Comparison of ENCODE assay signal across 18 cellular contexts in genomic region chr16:20114356-20114755, GRCh38. TPM values are rescaled to one million over a fixed set of nuclear protein-coding genes. Genes with fewer than 3 reads are reported as not detected.
DNase-seq lines count a peak whose midpoint lies in the region; ATAC-seq lines count a peak whose summit lies in the region.
"Had no signal": no experiment of that assay in that cellular context is flagged by ENCODE, and none has a peak within 500 bp of the region (broad histone marks: within the 10 kb centered on the region; RNA-seq: fewer than 3 reads in every experiment).

No MANE protein-coding gene starts in this region.

- no peak for ATAC-seq in HG03457 (IDR thresholded peaks at IDR 0.05; ENCODE audit: unreplicated experiment)
- ATAC-seq in GM19463 (IDR thresholded peaks at IDR 0.05; ENCODE audit: unreplicated experiment), result no peak
- no peak for ATAC-seq in GM18909 (IDR thresholded peaks at IDR 0.05; ENCODE audit: poor library complexity, unreplicated experiment)
- ATAC-seq: gastrocnemius medialis; stimulated activated naive CD8-positive, alpha-beta T cell treated with anti-CD3 and anti-CD28 coated beads, Interleukin-15, Interleukin-2, amounts not matched to agents 100 U/mL and 50 U/mL, for 24 hours had no signal

- in situ Hi-C loops in G401 (cut with HindIII; ENCODE audit: low sequenced_read_pairs), result no loop called here
- in situ Hi-C loops in T47D (cut with HindIII; ENCODE audit: low pct_unique_long_range_greater_than_20kb, low sequenced_read_pairs), result no loop called here

- DNase-seq in G401 (ENCODE audit: low spot score) (peak; percentile 28), NCI-H2196 (lab: John Stamatoyannopoulos, UW; ENCODE audit: unreplicated experiment) (peak; percentile 68), T47D (ENCODE audit: low read depth in 1 of 2, low spot score in 1 of 2) (peak; percentile 15 to 16), pons (ENCODE audit: low spot score) (peak; percentile 18), globus pallidus (ENCODE audit: low spot score) (no peak)
- DNase-seq: activated CD4-positive, alpha-beta T cell treated with anti-CD3 and anti-CD28 coated beads, Interleukin-2, amount 50 U/mL, for 1 hour; effector CD4-positive, alpha-beta T cell; gastrocnemius medialis; immature natural killer cell; KBM-7; NCI-H2081; stimulated activated CD4-positive, alpha-beta T cell treated with anti-CD3 and anti-CD28 coated beads, Interleukin-4, amount 100 ng/mL, for 4 hours; stimulated activated naive CD8-positive, alpha-beta T cell treated with anti-CD3 and anti-CD28 coated beads, Interleukin-15, Interleukin-2, amounts not matched to agents 100 U/mL and 50 U/mL, for 24 hours had no signal

RNA-seq across cellular contexts. Expression of gene GPR139, which starts 40.7 kb away (rescaled TPM):
- not detected in 2 replicates for total RNA-seq in G401 (2014; rRNA removed; shearing (Covaris generic))
- total RNA-seq: gastrocnemius medialis; OCI-LY7; T-helper 1 cell treated with Interleukin-12 subunit alpha and Interleukin-12 subunit beta and Interleukin-4 antibody, amounts not matched to agents 30 ng/mL and 1 ng/mL, for 36 hours had no signal
